19 cellular contexts compared by ENCODE assay signal in the genomic region with DNA sequence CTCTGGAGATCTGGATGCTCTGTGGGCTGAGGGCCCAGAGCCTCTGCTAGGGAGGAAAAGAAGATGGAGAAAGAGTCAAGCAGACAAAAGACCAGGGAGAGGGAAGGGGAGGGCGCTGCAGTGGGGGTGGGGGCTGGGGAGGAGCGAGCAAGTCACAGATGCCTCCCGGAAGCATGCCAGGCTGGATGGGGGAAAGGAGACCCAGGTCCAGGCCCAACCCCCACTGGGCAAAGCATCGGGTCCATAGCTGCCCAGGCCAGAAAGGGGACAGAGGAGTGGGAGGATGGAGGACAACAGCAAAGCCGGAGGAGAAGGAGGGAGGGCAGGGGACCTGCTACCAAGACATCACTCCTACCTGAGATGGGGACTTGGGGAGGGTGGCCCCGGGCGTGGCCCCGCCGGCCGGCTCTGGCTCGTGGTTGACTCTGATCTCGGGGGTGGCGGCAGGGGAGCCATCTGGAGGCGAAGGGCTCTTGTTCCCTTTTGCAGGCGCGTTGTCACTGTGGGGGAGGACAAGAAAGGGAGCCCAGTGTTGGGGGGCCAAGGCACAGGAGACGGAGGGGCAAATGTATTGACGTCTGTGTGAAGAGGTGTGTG. TPM values are rescaled to one million over a fixed set of nuclear protein-coding genes. Genes with fewer than 3 reads are reported as not detected.
DNase-seq lines count a peak whose midpoint lies in the region; ATAC-seq and TF ChIP-seq lines count a peak whose summit lies in the region.
"Had no signal": no experiment of that assay in that cellular context is flagged by ENCODE, and none has a peak within 500 bp of the region (broad histone marks: within the 10 kb centered on the region; RNA-seq: fewer than 3 reads in every experiment).

No MANE protein-coding gene starts in this region.

- H3K4me1 Mint-ChIP-seq in activated CD4-positive, alpha-beta T cell treated with anti-CD3 and anti-CD28 coated beads, Interleukin-2, amount 10 ng/mL, durations not matched to agents 7 days and 5 days: no peaks in the 10 kb centered on the region
- peaks cover 5% of the 10 kb centered on the region for H3K4me1 Mint-ChIP-seq in activated CD4-positive, alpha-beta T cell treated with anti-CD3 and anti-CD28 coated beads for 36 hours
- no peaks in the 10 kb centered on the region for H3K4me1 Mint-ChIP-seq in CD4-positive, alpha-beta T cell (ENCODE audit: low read depth)
- H3K4me1 Mint-ChIP-seq in endothelial cell (ENCODE audit: unreplicated experiment) (peaks cover 45% of the 10 kb centered on the region), WTC11 (peaks cover 2% of the 10 kb centered on the region; the same call in 1 of the 2 replicates)

- 71 to 80% (median 78%) methylated on average over 17 to 18 of the region's 18 CpGs for WGBS in psoas muscle, 3 donors

- DNase-seq in activated CD4-positive, alpha-beta T cell treated with anti-CD3 and anti-CD28 coated beads, Interleukin-2, amount 10 ng/mL, durations not matched to agents 7 days and 5 days: no peak
- DNase-seq in activated CD4-positive, alpha-beta T cell treated with anti-CD3 and anti-CD28 coated beads for 36 hours: no peak
- no peak for DNase-seq in CD4-positive, alpha-beta T cell
- DNase-seq in endothelial cell (ENCODE audit: low spot score) (no peak), psoas muscle (peak; percentile 17 to 60), NCI-H1105 treated with DMSO at 0.1 percent for 48 hours (lab: John Stamatoyannopoulos, UW) (no peak), NCI-H2196 treated with DMSO at 0.1 percent for 48 hours (lab: John Stamatoyannopoulos, UW; ENCODE audit: unreplicated experiment) (no peak), WTC11 (ENCODE audit: low spot score) (no peak)
- DNase-seq: AML-193; COR-L47; H7; HFFc6; KBM-7; NCI-H1694 treated with DMSO at 0.1 percent for 48 hours; NCI-H510A; NCI-H748 treated with DMSO at 0.1 percent for 48 hours; NK-92 treated with Interleukin-12 subunit alpha and Interleukin-12 subunit beta, amount 100 ng/mL, for 24 hours had no signal

- no peak overlapping the region for H3K4me3 Mint-ChIP-seq in activated CD4-positive, alpha-beta T cell treated with anti-CD3 and anti-CD28 coated beads, Interleukin-2, amount 10 ng/mL, durations not matched to agents 7 days and 5 days
- H3K4me3 Mint-ChIP-seq in activated CD4-positive, alpha-beta T cell treated with anti-CD3 and anti-CD28 coated beads for 36 hours: no peak overlapping the region
- H3K4me3 Mint-ChIP-seq in CD4-positive, alpha-beta T cell: no peak overlapping the region
- H3K4me3 Mint-ChIP-seq in endothelial cell (ENCODE audit: unreplicated experiment) (peak overlapping the region; percentile 47), WTC11 (no peak overlapping the region)
- H3K4me3 Mint-ChIP-seq: CD14-positive monocyte, HFFc6 had no signal

- intact Hi-C loops in activated CD4-positive, alpha-beta T cell treated with anti-CD3 and anti-CD28 coated beads for 36 hours (cut with DNase I, micrococcal nuclease): no loop called here
- intact Hi-C loops in CD4-positive, alpha-beta T cell (cut with DNase I, micrococcal nuclease): no loop called here
- intact Hi-C loops in psoas muscle (cut with DNase I): no loop called here

- H3K4me1 ChIP-seq in psoas muscle: peaks cover 46% of the 10 kb centered on the region

- H3K27me3 ChIP-seq in CD4-positive, alpha-beta T cell (ENCODE audit: control insufficient read depth, insufficient read depth, low read length): no peaks in the 10 kb centered on the region
- H3K27me3 ChIP-seq in psoas muscle (ENCODE audit: insufficient read depth in 3 of 3, low read length in 2 of 3): no peaks in the 10 kb centered on the region

- H3K27ac Mint-ChIP-seq in activated CD4-positive, alpha-beta T cell treated with anti-CD3 and anti-CD28 coated beads, Interleukin-2, amount 10 ng/mL, durations not matched to agents 7 days and 5 days: peak overlapping the region; percentile 37
- no peak overlapping the region for H3K27ac Mint-ChIP-seq in activated CD4-positive, alpha-beta T cell treated with anti-CD3 and anti-CD28 coated beads for 36 hours
- H3K27ac Mint-ChIP-seq in CD4-positive, alpha-beta T cell: peak overlapping the region; percentile 20
- H3K27ac Mint-ChIP-seq in endothelial cell (ENCODE audit: unreplicated experiment) (peak overlapping the region; percentile 64), WTC11 (no peak overlapping the region)
- H3K27ac Mint-ChIP-seq: HFFc6 had no signal

- H3K27ac ChIP-seq in CD4-positive, alpha-beta T cell (ENCODE audit: low read depth, low read length): no peak overlapping the region
- H3K27ac ChIP-seq in psoas muscle: peak overlapping the region; percentile 39
- H3K27ac ChIP-seq: 22Rv1 had no signal

- TF ChIP-seq CTCF in CD4-positive, alpha-beta T cell (IDR thresholded peaks at IDR 0.05): no peak
- TF ChIP-seq CTCF in endothelial cell (IDR thresholded peaks at IDR 0.05; ENCODE audit: unreplicated experiment) (no peak), psoas muscle (IDR thresholded peaks at IDR 0.05) (no peak), WTC11 (IDR thresholded peaks at IDR 0.05) (no peak)

- no peaks in the 10 kb centered on the region for H3K27me3 Mint-ChIP-seq in activated CD4-positive, alpha-beta T cell treated with anti-CD3 and anti-CD28 coated beads, Interleukin-2, amount 10 ng/mL, durations not matched to agents 7 days and 5 days
- H3K27me3 Mint-ChIP-seq in activated CD4-positive, alpha-beta T cell treated with anti-CD3 and anti-CD28 coated beads for 36 hours: no peaks in the 10 kb centered on the region
- H3K27me3 Mint-ChIP-seq in CD4-positive, alpha-beta T cell: no peaks in the 10 kb centered on the region
- H3K27me3 Mint-ChIP-seq in endothelial cell (ENCODE audit: unreplicated experiment) (peaks cover 37% of the 10 kb centered on the region), WTC11 (ENCODE audit: low read depth) (no peaks in the 10 kb centered on the region)

- H3K9me3 ChIP-seq in CD4-positive, alpha-beta T cell (ENCODE audit: control insufficient read depth, low read length): no peaks in the 10 kb centered on the region
- H3K9me3 ChIP-seq in psoas muscle: no peaks in the 10 kb centered on the region

- H3K9me3 Mint-ChIP-seq in activated CD4-positive, alpha-beta T cell treated with anti-CD3 and anti-CD28 coated beads, Interleukin-2, amount 10 ng/mL, durations not matched to agents 7 days and 5 days: no peaks in the 10 kb centered on the region
- no peaks in the 10 kb centered on the region for H3K9me3 Mint-ChIP-seq in activated CD4-positive, alpha-beta T cell treated with anti-CD3 and anti-CD28 coated beads for 36 hours (ENCODE audit: low read depth)
- no peaks in the 10 kb centered on the region for H3K9me3 Mint-ChIP-seq in CD4-positive, alpha-beta T cell
- no peaks in the 10 kb centered on the region for H3K9me3 Mint-ChIP-seq in endothelial cell (ENCODE audit: unreplicated experiment)
- H3K9me3 Mint-ChIP-seq in WTC11: no peaks in the 10 kb centered on the region
- H3K9me3 Mint-ChIP-seq: HFFc6 had no signal

- peaks cover 9 to 74% of the 10 kb centered on the region in 2 donors for H3K36me3 ChIP-seq in psoas muscle (ENCODE audit: insufficient read depth in 1 of 2, low read depth in 1 of 2)

- CTCF ChIA-PET in activated CD4-positive, alpha-beta T cell treated with anti-CD3 and anti-CD28 coated beads, Interleukin-2, amount 10 ng/mL, durations not matched to agents 7 days and 5 days (lab: Charles Lee): no interaction called here
- CTCF ChIA-PET in activated CD4-positive, alpha-beta T cell treated with anti-CD3 and anti-CD28 coated beads for 36 hours (lab: Charles Lee): no interaction called here
- CTCF ChIA-PET in CD4-positive, alpha-beta T cell (lab: Charles Lee): no interaction called here
- CTCF ChIA-PET in WTC11 (lab: Charles Lee): no interaction called here

- H3K4me3 ChIP-seq in psoas muscle: no peak overlapping the region

- ATAC-seq in activated CD4-positive, alpha-beta T cell treated with anti-CD3 and anti-CD28 coated beads for 36 hours: no peak
- ATAC-seq in CD4-positive, alpha-beta T cell (ENCODE audit: poor library complexity): no peak
- no peak for ATAC-seq in psoas muscle
- no peak for ATAC-seq in WTC11

- peaks cover 20% of the 10 kb centered on the region for H3K36me3 Mint-ChIP-seq in activated CD4-positive, alpha-beta T cell treated with anti-CD3 and anti-CD28 coated beads, Interleukin-2, amount 10 ng/mL, durations not matched to agents 7 days and 5 days (ENCODE audit: low read depth)
- peaks cover 9% of the 10 kb centered on the region for H3K36me3 Mint-ChIP-seq in activated CD4-positive, alpha-beta T cell treated with anti-CD3 and anti-CD28 coated beads for 36 hours (ENCODE audit: low read depth)
- H3K36me3 Mint-ChIP-seq in CD4-positive, alpha-beta T cell (ENCODE audit: low read depth): peaks cover 73% of the 10 kb centered on the region
- H3K36me3 Mint-ChIP-seq in endothelial cell (ENCODE audit: low read depth, unreplicated experiment): peaks cover 36% of the 10 kb centered on the region
- H3K36me3 Mint-ChIP-seq in WTC11: peaks cover 3% of the 10 kb centered on the region

- POLR2A ChIA-PET in activated CD4-positive, alpha-beta T cell treated with anti-CD3 and anti-CD28 coated beads, Interleukin-2, amount 10 ng/mL, durations not matched to agents 7 days and 5 days (lab: Charles Lee): no interaction called here
- POLR2A ChIA-PET in activated CD4-positive, alpha-beta T cell treated with anti-CD3 and anti-CD28 coated beads for 36 hours (lab: Charles Lee): no interaction called here
- POLR2A ChIA-PET in CD4-positive, alpha-beta T cell (lab: Charles Lee): no interaction called here
- POLR2A ChIA-PET in WTC11 (lab: Charles Lee): no interaction called here

TF ChIP-seq in WTC11, 78 proteins besides CTCF, POLR2A, EP300 and RAD21 (continues in another document):
- no peak for TF ChIP-seq OVOL2 (CRISPR knock-in tag; IDR thresholded peaks at IDR 0.05; ENCODE audit: borderline replicate concordance)

RNA-seq across cellular contexts. Expression of a gene that starts 48.2 kb away (rescaled TPM):
- 100 to 1,000 TPM; 140 to 148 TPM for total RNA-seq in activated CD4-positive, alpha-beta T cell treated with anti-CD3 and anti-CD28 coated beads, Interleukin-2, amount 10 ng/mL, durations not matched to agents 7 days and 5 days
- total RNA-seq in activated CD4-positive, alpha-beta T cell treated with anti-CD3 and anti-CD28 coated beads for 36 hours: 10 to 100 TPM; 65.2 to 71.0 TPM
- total RNA-seq in CD4-positive, alpha-beta T cell: 100 to 1,000 TPM in 1 of 2 experiments, 10 to 100 TPM in 1; 98.8 to 104 TPM
- total RNA-seq in endothelial cell (ENCODE audit: unreplicated experiment) (182 TPM), psoas muscle (1,000 to 10,000 TPM; 1,036 to 1,643 (median 1,260) TPM), WTC11 (2021) (38.9 to 42.5 TPM (median 41.6 TPM) in 3 replicates)
- 1,000 to 10,000 TPM in 2 of 3 donors, 100 to 1,000 TPM in 1; 615 to 1,667 (median 1,547) TPM for polyA plus RNA-seq in psoas muscle

Comparison
In these comparisons a context has a peak if more than half of its experiments do, and no peak if none do; other contexts are left out.
1. H3K27ac Mint-ChIP-seq: peak in activated CD4-positive, alpha-beta T cell treated with anti-CD3 and anti-CD28 coated beads, Interleukin-2, amount 10 ng/mL, durations not matched to agents 7 days and 5 days (single experiment), CD4-positive, alpha-beta T cell (single experiment) and endothelial cell (single experiment); none in activated CD4-positive, alpha-beta T cell treated with anti-CD3 and anti-CD28 coated beads for 36 hours (single experiment) and WTC11 (single experiment).
2. DNase-seq: peak in psoas muscle (2 of 2); none in activated CD4-positive, alpha-beta T cell treated with anti-CD3 and anti-CD28 coated beads, Interleukin-2, amount 10 ng/mL, durations not matched to agents 7 days and 5 days (single experiment), activated CD4-positive, alpha-beta T cell treated with anti-CD3 and anti-CD28 coated beads for 36 hours (single experiment), CD4-positive, alpha-beta T cell (0 of 10), endothelial cell (single experiment), NCI-H1105 treated with DMSO at 0.1 percent for 48 hours (single experiment), NCI-H2196 treated with DMSO at 0.1 percent for 48 hours (single experiment) and WTC11 (single experiment).